ENCODE assay signal across 27 cellular contexts in the genomic region with DNA sequence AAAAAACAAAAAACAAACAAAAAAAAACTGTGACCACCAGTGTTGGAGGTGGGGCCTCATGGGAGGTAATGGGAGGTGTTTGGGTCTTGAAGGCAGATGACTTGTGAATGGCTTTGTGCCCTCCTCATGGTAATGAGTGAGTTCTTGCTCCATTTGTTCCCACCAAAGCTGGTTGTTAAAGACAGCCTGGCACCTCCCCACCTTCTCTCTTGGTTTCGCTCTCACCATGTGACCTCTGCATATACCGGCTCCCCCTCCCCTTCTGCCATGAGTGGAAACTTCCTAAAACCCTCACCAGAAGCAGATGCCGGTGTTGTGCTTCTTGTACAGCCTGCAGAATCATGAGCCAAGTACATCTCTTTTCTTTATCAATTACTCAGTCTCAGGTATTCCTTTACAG.
"Had no signal": no experiment of that assay in that cellular context is flagged by ENCODE, and none has a peak within 500 bp of the region (broad histone marks: within the 10 kb centered on the region; RNA-seq: fewer than 3 reads in every experiment).

No MANE protein-coding gene starts in this region.

- H3K9me3 ChIP-seq: Peyer's patch, SJCRH30 had no signal

- H3K9me3 Mint-ChIP-seq: activated naive CD4-positive, alpha-beta T cell treated with anti-CD3 and anti-CD28 coated beads for 36 hours; activated T-cell treated with anti-CD3 and anti-CD28 coated beads, Interleukin-2, amount 50 U/mL, for 4 hours; central memory CD8-positive, alpha-beta T cell; T-helper 1 cell treated with Interleukin-12 subunit alpha and Interleukin-12 subunit beta and Interleukin-4 antibody, amounts not matched to agents 30 μg/mL and 1 μg/mL, for 36 hours had no signal

- H3K4me3 ChIP-seq: Peyer's patch, SJCRH30 had no signal

- H3K36me3 Mint-ChIP-seq: activated naive CD8-positive, alpha-beta T cell; brain had no signal

- H3K27me3 ChIP-seq: Peyer's patch, SJCRH30 had no signal

- H3K27ac ChIP-seq: Peyer's patch, RWPE1, SJCRH30 had no signal

- H3K27ac Mint-ChIP-seq: activated naive CD4-positive, alpha-beta T cell treated with anti-CD3 and anti-CD28 coated beads for 36 hours; activated naive CD8-positive, alpha-beta T cell; brain; T-helper 1 cell treated with Interleukin-12 subunit alpha and Interleukin-12 subunit beta and Interleukin-4 antibody, amounts not matched to agents 30 μg/mL and 1 μg/mL, for 36 hours had no signal

- H3K4me1 Mint-ChIP-seq: central memory CD8-positive, alpha-beta T cell had no signal

- ATAC-seq: activated T-cell treated with anti-CD3 and anti-CD28 coated beads, Interleukin-2, amount 50 U/mL, for 4 hours; SK-N-SH treated with all-trans-retinoic acid at 6 μM for 48 hours had no signal

- H3K36me3 ChIP-seq: Peyer's patch, SJCRH30 had no signal

- H3K4me3 Mint-ChIP-seq: activated naive CD4-positive, alpha-beta T cell treated with anti-CD3 and anti-CD28 coated beads for 36 hours; activated naive CD8-positive, alpha-beta T cell; activated T-cell treated with anti-CD3 and anti-CD28 coated beads, Interleukin-2, amount 50 U/mL, for 4 hours; brain; central memory CD8-positive, alpha-beta T cell; T-helper 1 cell treated with Interleukin-12 subunit alpha and Interleukin-12 subunit beta and Interleukin-4 antibody, amounts not matched to agents 30 μg/mL and 1 μg/mL, for 36 hours had no signal

- H3K4me1 ChIP-seq: Peyer's patch, SJCRH30 had no signal

- FAIRE-seq: astrocyte had no signal

- DNase-seq: activated CD4-positive, alpha-beta T cell treated with anti-CD3 and anti-CD28 coated beads for 48 hours; activated CD4-positive, alpha-beta T cell treated with anti-CD3 and anti-CD28 coated beads, Interleukin-2, amount 50 U/mL, for 4 hours; activated CD4-positive, CD25-positive, alpha-beta regulatory T cell treated with anti-CD3 and anti-CD28 coated beads, Interleukin-2, amount 50 U/mL, for 72 hours; activated CD8-positive, alpha-beta memory T cell treated with anti-CD3 and anti-CD28 coated beads for 24 hours; activated gamma-delta T cell; activated naive CD4-positive, alpha-beta T cell treated with anti-CD3 and anti-CD28 coated beads for 36 hours; activated T-cell treated with anti-CD3 and anti-CD28 coated beads, Interleukin-2, amount 50 U/mL, for 4 hours; amygdala; MM.1S; NCI-H1105; NCI-H1436; NCI-H187; NCI-H2081; NCI-H510A treated with DMSO at 0.1 percent for 48 hours; NCI-H69; NK-92 treated with Interleukin-12 subunit alpha and Interleukin-12 subunit beta, amount 100 ng/mL, for 24 hours; Peyer's patch; Right ventricle myocardium superior; SJCRH30; SW 1271 had no signal

- H3K27me3 Mint-ChIP-seq: activated naive CD8-positive, alpha-beta T cell had no signal
